19 cellular contexts compared by ENCODE assay signal in the genomic region with DNA sequence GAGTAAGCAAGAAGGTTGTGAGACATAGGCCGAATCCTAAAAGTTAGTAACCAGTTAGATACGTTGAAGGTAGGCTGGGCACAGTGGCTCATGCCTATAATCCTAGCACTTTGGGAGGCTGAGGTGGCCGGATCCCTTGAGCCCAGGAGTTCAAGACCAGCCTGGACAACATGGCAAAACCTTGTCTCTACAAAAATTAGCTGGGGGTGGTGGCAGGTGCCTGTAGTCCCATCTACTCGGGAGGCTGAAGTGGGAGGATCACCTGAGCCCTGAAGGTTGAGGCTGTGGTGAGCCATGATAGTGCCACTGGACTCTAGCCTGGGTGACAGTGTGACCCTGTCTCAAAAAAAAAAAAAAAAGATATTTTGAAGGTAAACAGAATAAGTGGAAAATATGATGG.
"Had no signal": no experiment of that assay in that cellular context is flagged by ENCODE, and none has a peak within 500 bp of the region (broad histone marks: within the 10 kb centered on the region; RNA-seq: fewer than 3 reads in every experiment).

No MANE protein-coding gene starts in this region.

- H3K27ac Mint-ChIP-seq: activated naive CD4-positive, alpha-beta T cell treated with anti-CD3 and anti-CD28 coated beads for 36 hours; activated T-cell treated with anti-CD3 and anti-CD28 coated beads, Interleukin-2, amount 50 U/mL, for 24 hours; activated T-helper 1 cell treated with anti-CD3 and anti-CD28 coated beads, Interleukin-12 subunit alpha, Interleukin-12 subunit beta, Interleukin-2, Interleukin-4 antibody, amounts not matched to agents 30 ng/mL and 10 ng/mL and 1 ng/mL, durations not matched to agents 14 hours and 24 hours and 36 hours had no signal

- DNase-seq: activated CD4-positive, alpha-beta T cell treated with anti-CD3 and anti-CD28 coated beads for 4 hours; activated CD8-positive, alpha-beta T cell treated with anti-CD3 and anti-CD28 coated beads for 36 hours; activated gamma-delta T cell; activated naive CD4-positive, alpha-beta T cell treated with anti-CD3 and anti-CD28 coated beads for 36 hours; activated naive CD8-positive, alpha-beta T cell treated with anti-CD3 and anti-CD28 coated beads for 36 hours; activated T-cell treated with anti-CD3 and anti-CD28 coated beads, Interleukin-2, amount 50 U/mL, for 24 hours; brain microvascular endothelial cell; caudate nucleus; Karpas-422; NCI-H1105 treated with DMSO at 0.1 percent for 48 hours; NCI-H1436 treated with DMSO at 0.1 percent for 48 hours; NCI-H187; NCI-H2081; NCI-H524; SIG-M5; T-helper 2 cell had no signal

- H3K9me3 Mint-ChIP-seq: activated naive CD4-positive, alpha-beta T cell treated with anti-CD3 and anti-CD28 coated beads for 36 hours; activated naive CD8-positive, alpha-beta T cell treated with anti-CD3 and anti-CD28 coated beads for 36 hours; activated T-cell treated with anti-CD3 and anti-CD28 coated beads, Interleukin-2, amount 50 U/mL, for 24 hours; activated T-helper 1 cell treated with anti-CD3 and anti-CD28 coated beads, Interleukin-12 subunit alpha, Interleukin-12 subunit beta, Interleukin-2, Interleukin-4 antibody, amounts not matched to agents 30 ng/mL and 10 ng/mL and 1 ng/mL, durations not matched to agents 14 hours and 24 hours and 36 hours had no signal

- ATAC-seq: activated CD4-positive, CD25-positive, alpha-beta regulatory T cell treated with anti-CD3 and anti-CD28 coated beads, Interleukin-2, amount 50 U/mL, for 24 hours; activated CD8-positive, alpha-beta T cell treated with anti-CD3 and anti-CD28 coated beads for 36 hours; K562 had no signal

- H3K4me3 Mint-ChIP-seq: activated CD8-positive, alpha-beta T cell treated with anti-CD3 and anti-CD28 coated beads for 36 hours had no signal

- H3K36me3 ChIP-seq: brain microvascular endothelial cell had no signal

- H3K27me3 ChIP-seq: brain microvascular endothelial cell had no signal

- H3K27ac ChIP-seq: brain microvascular endothelial cell had no signal

- H3K27me3 Mint-ChIP-seq: activated CD8-positive, alpha-beta T cell treated with anti-CD3 and anti-CD28 coated beads for 36 hours; activated naive CD8-positive, alpha-beta T cell treated with anti-CD3 and anti-CD28 coated beads for 36 hours; activated T-cell treated with anti-CD3 and anti-CD28 coated beads, Interleukin-2, amount 50 U/mL, for 24 hours had no signal

- H3K4me3 ChIP-seq: K562 had no signal
